In genomic region chr1:205749094-205749825, GRCh38 we compare ENCODE assay signal across 1 cellular context.
A peak's percentile ranks its signal among the peaks of the same experiment; 100 is the strongest.
TF ChIP-seq lines count a peak whose summit lies in the region.

No MANE protein-coding gene starts in this region.

TF ChIP-seq in HepG2, 621 proteins besides CTCF, POLR2A, EP300 and RAD21 (continued from another document and continues in another):
- 0 out of 2 replicates have a peak, but pooled peaks have one; percentile 33 for TF ChIP-seq HINFP (CRISPR knock-in tag; IDR thresholded peaks at IDR 0.05; ENCODE audit: low read depth)
- TF ChIP-seq TFDP2 (CRISPR knock-in tag; IDR thresholded peaks at IDR 0.05) = peak; percentile 74
- TF ChIP-seq THRA (CRISPR knock-in tag; IDR thresholded peaks at IDR 0.05; ENCODE audit: borderline replicate concordance) = peak; percentile 35; the same call in 1 of the 2 replicates
- TF ChIP-seq ZNF513 (CRISPR knock-in tag; conservative IDR thresholded peaks at IDR 0.05) = no peak
- TF ChIP-seq GZF1 (CRISPR knock-in tag; IDR thresholded peaks at IDR 0.05) = peak; percentile 53; the same call in 1 of the 2 replicates
- TF ChIP-seq ZNF12 (CRISPR knock-in tag; IDR thresholded peaks at IDR 0.05) = peak; percentile 12; the same call in 1 of the 2 replicates
- peak; percentile 53; the same call in 1 of the 2 replicates for TF ChIP-seq SMAD1 (CRISPR knock-in tag; IDR thresholded peaks at IDR 0.05; ENCODE audit: borderline replicate concordance, low read depth)
- TF ChIP-seq ZNF598 (CRISPR knock-in tag; IDR thresholded peaks at IDR 0.05; ENCODE audit: borderline replicate concordance) = no peak
- peak; percentile 76; the same call in 1 of the 2 replicates for TF ChIP-seq FOXK1 (CRISPR knock-in tag; IDR thresholded peaks at IDR 0.05; ENCODE audit: borderline replicate concordance, low read depth)
- TF ChIP-seq PAXIP1 (CRISPR knock-in tag; conservative IDR thresholded peaks at IDR 0.05) = peak; percentile 90
- no peak for TF ChIP-seq EHMT2 (IDR thresholded peaks at IDR 0.05; ENCODE audit: borderline replicate concordance, low read depth, low read length)
- TF ChIP-seq KLF16 (CRISPR knock-in tag; IDR thresholded peaks at IDR 0.05) = peak in 1 of 2 experiments; percentile 85; a peak in 1 of 4 replicates
- TF ChIP-seq SP4 (CRISPR knock-in tag; IDR thresholded peaks at IDR 0.05) = peak; percentile 87
- TF ChIP-seq HOXA3 (CRISPR knock-in tag; IDR thresholded peaks at IDR 0.05) = peak; percentile 67
- TF ChIP-seq HNRNPLL (IDR thresholded peaks at IDR 0.05; ENCODE audit: low read depth, low read length, poor library complexity, severe bottlenecking) = peak; percentile 64
- no peak for TF ChIP-seq ZBTB21 (CRISPR knock-in tag; IDR thresholded peaks at IDR 0.05)
- no peak for TF ChIP-seq ZNF570 (CRISPR knock-in tag; IDR thresholded peaks at IDR 0.05; ENCODE audit: borderline replicate concordance)
- TF ChIP-seq NFYC (CRISPR knock-in tag; IDR thresholded peaks at IDR 0.05) = peak; percentile 57
- no peak for TF ChIP-seq HNF1A (IDR thresholded peaks at IDR 0.05; ENCODE audit: low read depth)
- peak; percentile 73; the same call in 1 of the 2 replicates for TF ChIP-seq HNF1A (CRISPR knock-in tag; IDR thresholded peaks at IDR 0.05; ENCODE audit: borderline replicate concordance)
- peak; percentile 81; the same call in 1 of the 2 replicates for TF ChIP-seq HIC2 (CRISPR knock-in tag; IDR thresholded peaks at IDR 0.05; ENCODE audit: low read depth)
- TF ChIP-seq ZNF724P (CRISPR knock-in tag; IDR thresholded peaks at IDR 0.05; ENCODE audit: borderline replicate concordance) = 0 out of 2 replicates have a peak, but pooled peaks have one; percentile 22
- no peak for TF ChIP-seq ZNF839 (CRISPR knock-in tag; IDR thresholded peaks at IDR 0.05; ENCODE audit: borderline replicate concordance)
- no peak for TF ChIP-seq YY1 (IDR thresholded peaks at IDR 0.05; ENCODE audit: insufficient read depth, insufficient replicate concordance, low read depth, low read length)
- TF ChIP-seq FOSL2 (CRISPR knock-in tag; IDR thresholded peaks at IDR 0.05) = peak; percentile 50; the same call in 1 of the 2 replicates
- no peak for TF ChIP-seq ZNF225 (CRISPR knock-in tag; IDR thresholded peaks at IDR 0.05)
- TF ChIP-seq SNAI1 (CRISPR knock-in tag; IDR thresholded peaks at IDR 0.05; ENCODE audit: borderline replicate concordance) = 0 out of 2 replicates have a peak, but pooled peaks have one; percentile 13
- TF ChIP-seq MAZ (IDR thresholded peaks at IDR 0.05; ENCODE audit: borderline replicate concordance, low read depth, low read length) = peak; percentile 97
- peak; percentile 97 for TF ChIP-seq MAZ (CRISPR knock-in tag; IDR thresholded peaks at IDR 0.05; ENCODE audit: low read depth)
- TF ChIP-seq ZNF672 (CRISPR knock-in tag; IDR thresholded peaks at IDR 0.05) = no peak
- peak; percentile 40; the same call in 1 of the 2 replicates for TF ChIP-seq ETV5 (CRISPR knock-in tag; IDR thresholded peaks at IDR 0.05; ENCODE audit: borderline replicate concordance)
- peak; percentile 67; the same call in 1 of the 2 replicates for TF ChIP-seq ZBTB7B (CRISPR knock-in tag; IDR thresholded peaks at IDR 0.05)
- no peak for TF ChIP-seq ZNF780A (CRISPR knock-in tag; IDR thresholded peaks at IDR 0.05)
- peak; percentile 57 for TF ChIP-seq TAF15 (IDR thresholded peaks at IDR 0.05; ENCODE audit: low read depth, low read length, poor library complexity, severe bottlenecking)
- TF ChIP-seq TOPORS (CRISPR knock-in tag; IDR thresholded peaks at IDR 0.05) = peak; percentile 68; the same call in 1 of the 2 replicates
- 0 out of 2 replicates have a peak, but pooled peaks have one; percentile 85 for TF ChIP-seq ZFP82 (CRISPR knock-in tag; IDR thresholded peaks at IDR 0.05; ENCODE audit: borderline replicate concordance)
- TF ChIP-seq ARNT2 (CRISPR knock-in tag; IDR thresholded peaks at IDR 0.05; ENCODE audit: low read depth) = peak; percentile 72; the same call in 1 of the 2 replicates
- no peak for TF ChIP-seq SMARCC2 (IDR thresholded peaks at IDR 0.05)
- peak; percentile 36; the same call in 1 of the 2 replicates for TF ChIP-seq HOXA5 (CRISPR knock-in tag; IDR thresholded peaks at IDR 0.05)
- peak; percentile 52; the same call in 2 of the 3 replicates for TF ChIP-seq MXI1 (IDR thresholded peaks at IDR 0.05; ENCODE audit: borderline replicate concordance, low read depth, low read length)
- no peak for TF ChIP-seq PRDM4 (CRISPR knock-in tag; IDR thresholded peaks at IDR 0.05; ENCODE audit: borderline replicate concordance)
- TF ChIP-seq CBX5 (CRISPR knock-in tag; IDR thresholded peaks at IDR 0.05; ENCODE audit: borderline replicate concordance) = peak; percentile 50; the same call in 1 of the 2 replicates
- TF ChIP-seq ATRX (CRISPR knock-in tag; IDR thresholded peaks at IDR 0.05; ENCODE audit: borderline replicate concordance) = no peak
- TF ChIP-seq ZC3H13 (CRISPR knock-in tag; IDR thresholded peaks at IDR 0.05) = peak; percentile 92
